ENCODE assay signal across 9 cellular contexts in genomic region chr12:100154472-100155247, GRCh38. TPM values are rescaled to one million over a fixed set of nuclear protein-coding genes. Genes with fewer than 3 reads are reported as not detected.
DNase-seq lines count a peak whose midpoint lies in the region; ATAC-seq and TF ChIP-seq lines count a peak whose summit lies in the region.
"Had no signal": no experiment of that assay in that cellular context is flagged by ENCODE, and none has a peak within 500 bp of the region (broad histone marks: within the 10 kb centered on the region; RNA-seq: fewer than 3 reads in every experiment).

No MANE protein-coding gene starts in this region.

- H3K9me3 Mint-ChIP-seq in CD4-positive, CD25-positive, alpha-beta regulatory T cell: no peaks in the 10 kb centered on the region
- no peaks in the 10 kb centered on the region for H3K9me3 Mint-ChIP-seq in activated naive CD4-positive, alpha-beta T cell treated with anti-CD3 and anti-CD28 coated beads for 36 hours

- DNase-seq in CD4-positive, CD25-positive, alpha-beta regulatory T cell: peak; percentile 50 to 75 (median 55)
- DNase-seq in GM19238 (ENCODE audit: insufficient read length, low spot score) (peak; percentile 55), SK-MEL-5 (ENCODE audit: low read depth, low spot score) (peak; percentile 86), cardiac septum (ENCODE audit: low spot score) (peak; percentile 90), sigmoid colon (peak; percentile 77), DMS153 treated with DMSO at 0.1 percent for 48 hours (lab: John Stamatoyannopoulos, UW; ENCODE audit: unreplicated experiment) (no peak)
- DNase-seq in activated naive CD4-positive, alpha-beta T cell treated with anti-CD3 and anti-CD28 coated beads for 36 hours: peak; percentile 79

- H3K4me3 Mint-ChIP-seq in CD4-positive, CD25-positive, alpha-beta regulatory T cell: no peak overlapping the region
- H3K4me3 Mint-ChIP-seq in activated naive CD4-positive, alpha-beta T cell treated with anti-CD3 and anti-CD28 coated beads for 36 hours: no peak overlapping the region

- peak; percentile 28 to 68 (median 64) for TF ChIP-seq CTCF in sigmoid colon (IDR thresholded peaks at IDR 0.05)

- peak overlapping the region in 1 of 3 donors; percentile 63 for H3K27ac Mint-ChIP-seq in CD4-positive, CD25-positive, alpha-beta regulatory T cell
- no peak overlapping the region for H3K27ac Mint-ChIP-seq in activated naive CD4-positive, alpha-beta T cell treated with anti-CD3 and anti-CD28 coated beads for 36 hours

- TF ChIP-seq POLR2A in sigmoid colon (IDR thresholded peaks at IDR 0.05): no peak

- CTCF ChIA-PET in activated naive CD4-positive, alpha-beta T cell treated with anti-CD3 and anti-CD28 coated beads for 36 hours (lab: Charles Lee): interaction anchor here (0.6 to 2.3 kb wide), 23 partner anchors 10 to 1111 kb away, joined by 3 to 27 read pairs (median 3); partner anchors contain the start of gene BLTP3B

- no peak overlapping the region for H3K4me3 ChIP-seq in CD4-positive, CD25-positive, alpha-beta regulatory T cell (ENCODE audit: low read depth, low read length)
- no peak overlapping the region for H3K4me3 ChIP-seq in sigmoid colon
- H3K4me3 ChIP-seq: SK-N-MC had no signal

- intact Hi-C loops in activated naive CD4-positive, alpha-beta T cell treated with anti-CD3 and anti-CD28 coated beads for 36 hours (cut with micrococcal nuclease): loop anchor here (2.0 to 5.0 kb wide), 2 partner anchors 250 to 588 kb away; no protein-coding TSS in a partner anchor
- intact Hi-C loops in cardiac septum (cut with DNase I) (no loop called here), sigmoid colon (cut with DNase I) (no loop called here)

- H3K36me3 Mint-ChIP-seq in CD4-positive, CD25-positive, alpha-beta regulatory T cell: peaks cover 4% of the 10 kb centered on the region
- no peaks in the 10 kb centered on the region for H3K36me3 Mint-ChIP-seq in activated naive CD4-positive, alpha-beta T cell treated with anti-CD3 and anti-CD28 coated beads for 36 hours (ENCODE audit: low read depth)

- H3K4me1 Mint-ChIP-seq in CD4-positive, CD25-positive, alpha-beta regulatory T cell: peaks cover 0 to 6% (median 2%) of the 10 kb centered on the region in 4 donors
- H3K4me1 Mint-ChIP-seq in activated naive CD4-positive, alpha-beta T cell treated with anti-CD3 and anti-CD28 coated beads for 36 hours (ENCODE audit: low read depth): peaks cover 6% of the 10 kb centered on the region

- no peaks in the 10 kb centered on the region for H3K36me3 ChIP-seq in CD4-positive, CD25-positive, alpha-beta regulatory T cell (ENCODE audit: control insufficient read depth, insufficient read depth, low read length)
- H3K36me3 ChIP-seq in sigmoid colon: no peaks in the 10 kb centered on the region

- no peaks in the 10 kb centered on the region for H3K27me3 Mint-ChIP-seq in CD4-positive, CD25-positive, alpha-beta regulatory T cell
- no peaks in the 10 kb centered on the region for H3K27me3 Mint-ChIP-seq in activated naive CD4-positive, alpha-beta T cell treated with anti-CD3 and anti-CD28 coated beads for 36 hours (ENCODE audit: low read depth)

- WGBS in sigmoid colon, 2 donors: 69 to 72% methylated on average over 15 of the region's 15 CpGs

- in situ Hi-C loops in SK-MEL-5 (cut with HindIII; ENCODE audit: low pct_unique_long_range_greater_than_20kb, low sequenced_read_pairs): no loop called here

- peaks cover 4% of the 10 kb centered on the region for H3K4me1 ChIP-seq in CD4-positive, CD25-positive, alpha-beta regulatory T cell (ENCODE audit: control insufficient read depth, insufficient read depth, low read length, poor library complexity, severe bottlenecking)
- no peaks in the 10 kb centered on the region for H3K4me1 ChIP-seq in sigmoid colon

- no peak overlapping the region for H3K27ac ChIP-seq in CD4-positive, CD25-positive, alpha-beta regulatory T cell (ENCODE audit: insufficient read depth, low read length, poor library complexity, severe bottlenecking)
- no peak overlapping the region for H3K27ac ChIP-seq in sigmoid colon
- H3K27ac ChIP-seq: SK-N-MC had no signal

- no peaks in the 10 kb centered on the region for H3K9me3 ChIP-seq in CD4-positive, CD25-positive, alpha-beta regulatory T cell (ENCODE audit: control insufficient read depth in 2 of 2, low read length in 2 of 2)
- H3K9me3 ChIP-seq in sigmoid colon: no peaks in the 10 kb centered on the region

- peak in 1 of 2 donors; percentile 62 for ATAC-seq in CD4-positive, CD25-positive, alpha-beta regulatory T cell (ENCODE audit: low read depth in 2 of 2)
- ATAC-seq in HG03521 (IDR thresholded peaks at IDR 0.05; ENCODE audit: unreplicated experiment): peak; percentile 61

- no peak for TF ChIP-seq EP300 in sigmoid colon (IDR thresholded peaks at IDR 0.05)

- no peaks in the 10 kb centered on the region for H3K27me3 ChIP-seq in CD4-positive, CD25-positive, alpha-beta regulatory T cell (ENCODE audit: control insufficient read depth, insufficient read depth, low read length)
- H3K27me3 ChIP-seq in sigmoid colon: no peaks in the 10 kb centered on the region

RNA-seq across cellular contexts. Expression of gene BLTP3B, which starts 12.0 kb away (rescaled TPM):
- total RNA-seq in CD4-positive, CD25-positive, alpha-beta regulatory T cell: 26.5 TPM
- 10 to 100 TPM; 12.1 to 17.9 (median 16.4) TPM for polyA plus RNA-seq in CD4-positive, CD25-positive, alpha-beta regulatory T cell
- total RNA-seq in SK-MEL-5 (2014; rRNA removed; shearing (Covaris generic)): 15.0 and 16.8 TPM in 2 replicates
- polyA plus RNA-seq in SK-MEL-5 (2015; cell fraction: cytosol; rRNA removed): 7.7 and 8.1 TPM in 2 replicates
- 4.5 and 5.6 TPM in 2 replicates for polyA plus RNA-seq in SK-MEL-5 (2015; cell fraction: nucleus; rRNA removed)
- 10 to 100 TPM; 27.0 to 27.2 TPM for total RNA-seq in activated naive CD4-positive, alpha-beta T cell treated with anti-CD3 and anti-CD28 coated beads for 36 hours
- total RNA-seq in cardiac septum (20.2 TPM), sigmoid colon (10 to 100 TPM; 33.3 to 41.7 (median 36.4) TPM)
- 10 to 100 TPM in 1 of 3 donors, 1 to 10 TPM in 2; 6.0 to 21.7 (median 9.3) TPM for polyA plus RNA-seq in sigmoid colon

RNA-seq across cellular contexts. Expression of gene ACTR6, which starts 46.0 kb away (rescaled TPM):
- 30.6 TPM for total RNA-seq in CD4-positive, CD25-positive, alpha-beta regulatory T cell
- polyA plus RNA-seq in CD4-positive, CD25-positive, alpha-beta regulatory T cell: 10 to 100 TPM; 36.2 to 41.9 (median 39.5) TPM
- 36.0 and 39.1 TPM in 2 replicates for total RNA-seq in SK-MEL-5 (2014; rRNA removed; shearing (Covaris generic))
- 27.9 and 31.0 TPM in 2 replicates for polyA plus RNA-seq in SK-MEL-5 (2015; cell fraction: cytosol; rRNA removed)
- polyA plus RNA-seq in SK-MEL-5 (2015; cell fraction: nucleus; rRNA removed): 18.1 and 26.5 TPM in 2 replicates
- 10 to 100 TPM; 38.0 to 41.8 TPM for total RNA-seq in activated naive CD4-positive, alpha-beta T cell treated with anti-CD3 and anti-CD28 coated beads for 36 hours
- 18.6 TPM for total RNA-seq in cardiac septum
- 10 to 100 TPM in 3 of 4 donors, 1 to 10 TPM in 1; 9.1 to 31.4 (median 23.3) TPM for total RNA-seq in sigmoid colon
- 10 to 100 TPM; 21.7 to 37.5 (median 34.8) TPM for polyA plus RNA-seq in sigmoid colon
